ENCODE assay signal across 21 cellular contexts in genomic region chr3:51945031-51945840, GRCh38. TPM values are rescaled to one million over a fixed set of nuclear protein-coding genes. Genes with fewer than 3 reads are reported as not detected.
"Had no signal": no experiment of that assay in that cellular context is flagged by ENCODE, and none has a peak within 500 bp of the region (broad histone marks: within the 10 kb centered on the region; RNA-seq: fewer than 3 reads in every experiment).

No MANE protein-coding gene starts in this region.

- H3K27ac ChIP-seq: breast epithelium, esophagus muscularis mucosa, hepatocyte, right atrium auricular region, suprapubic skin, transverse colon, vagina had no signal

- H3K9me3 ChIP-seq: breast epithelium, esophagus muscularis mucosa, right atrium auricular region, suprapubic skin, transverse colon, vagina had no signal

- ATAC-seq: activated CD4-positive, CD25-positive, alpha-beta regulatory T cell treated with anti-CD3 and anti-CD28 coated beads, Interleukin-2, amount 50 U/mL, for 24 hours; left colon; stimulated activated naive CD8-positive, alpha-beta T cell treated with anti-CD3 and anti-CD28 coated beads, Interleukin-15, amount 100 ng/mL, for 72 hours had no signal

- DNase-seq: activated CD8-positive, alpha-beta memory T cell treated with anti-CD3 and anti-CD28 coated beads for 24 hours; activated CD8-positive, alpha-beta memory T cell treated with anti-CD3 and anti-CD28 coated beads, Interleukin-2, amount 50 U/mL, for 48 hours; activated naive CD4-positive, alpha-beta T cell treated with anti-CD3 and anti-CD28 coated beads, Interleukin-2, amount 10 ng/mL, durations not matched to agents 7 days and 5 days; cerebellar nuclear complex; effector CD8-positive, alpha-beta T cell; left colon; nucleus accumbens; T1000; transverse colon had no signal

- H3K36me3 ChIP-seq: breast epithelium, right atrium auricular region, transverse colon, vagina had no signal

- H3K4me3 ChIP-seq: breast epithelium, esophagus muscularis mucosa, hepatocyte, lung, right atrium auricular region, suprapubic skin, transverse colon, vagina had no signal

- FAIRE-seq: astrocyte, endothelial cell of umbilical vein had no signal

- H3K27me3 ChIP-seq: breast epithelium, esophagus muscularis mucosa, hepatocyte, right atrium auricular region, suprapubic skin, transverse colon, vagina had no signal

RNA-seq across cellular contexts. Expression of gene GPR62, which starts 9.9 kb away (rescaled TPM):
- total RNA-seq: astrocyte; hepatocyte; left colon; suprapubic skin; T-helper 1 cell treated with Interleukin-12 subunit alpha and Interleukin-12 subunit beta and Interleukin-4 antibody, amounts not matched to agents 30 ng/mL and 1 ng/mL, for 36 hours; transverse colon; vagina had no signal
